ENCODE assay signal across 2 cellular contexts in genomic region chr13:33016414-33017409, GRCh38.
A peak's percentile ranks its signal among the peaks of the same experiment; 100 is the strongest.
TF ChIP-seq lines count a peak whose summit lies in the region.

Gene KL, plus strand, starts transcription at chr13:33016423. Its CDS starts 18 bp downstream, at chr13:33016441.

TF ChIP-seq in HEK293, 187 proteins besides CTCF, POLR2A, EP300 and RAD21 (continued from another document):
- TF ChIP-seq, protein P1, sequence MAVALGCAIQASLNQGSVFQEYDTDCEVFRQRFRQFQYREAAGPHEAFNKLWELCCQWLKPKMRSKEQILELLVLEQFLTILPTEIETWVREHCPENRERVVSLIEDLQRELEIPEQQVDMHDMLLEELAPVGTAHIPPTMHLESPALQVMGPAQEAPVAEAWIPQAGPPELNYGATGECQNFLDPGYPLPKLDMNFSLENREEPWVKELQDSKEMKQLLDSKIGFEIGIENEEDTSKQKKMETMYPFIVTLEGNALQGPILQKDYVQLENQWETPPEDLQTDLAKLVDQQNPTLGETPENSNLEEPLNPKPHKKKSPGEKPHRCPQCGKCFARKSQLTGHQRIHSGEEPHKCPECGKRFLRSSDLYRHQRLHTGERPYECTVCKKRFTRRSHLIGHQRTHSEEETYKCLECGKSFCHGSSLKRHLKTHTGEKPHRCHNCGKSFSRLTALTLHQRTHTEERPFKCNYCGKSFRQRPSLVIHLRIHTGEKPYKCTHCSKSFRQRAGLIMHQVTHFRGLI (tag by site-specific recombination; IDR thresholded peaks at IDR 0.05), result no peak
- TF ChIP-seq GLI4 (tag by site-specific recombination; IDR thresholded peaks at IDR 0.05) (no peak), ZNF544 (tag by site-specific recombination; IDR thresholded peaks at IDR 0.05) (no peak), KLF7 (tag by site-specific recombination; IDR thresholded peaks at IDR 0.05; ENCODE audit: borderline replicate concordance) (no peak), ZNF341 (tag by site-specific recombination; IDR thresholded peaks at IDR 0.05; ENCODE audit: low read depth) (no peak), ZNF610 (tag by site-specific recombination; IDR thresholded peaks at IDR 0.05; ENCODE audit: borderline replicate concordance) (no peak), ZNF426 (tag by site-specific recombination; IDR thresholded peaks at IDR 0.05) (no peak), ZNF664 (tag by site-specific recombination; IDR thresholded peaks at IDR 0.05) (no peak), YY2 (tag by site-specific recombination; IDR thresholded peaks at IDR 0.05) (no peak), IKZF3 (tag by site-specific recombination; IDR thresholded peaks at IDR 0.05) (no peak), ZNF654 (tag by site-specific recombination; IDR thresholded peaks at IDR 0.05; ENCODE audit: low read depth) (no peak)
- TF ChIP-seq, protein P2, sequence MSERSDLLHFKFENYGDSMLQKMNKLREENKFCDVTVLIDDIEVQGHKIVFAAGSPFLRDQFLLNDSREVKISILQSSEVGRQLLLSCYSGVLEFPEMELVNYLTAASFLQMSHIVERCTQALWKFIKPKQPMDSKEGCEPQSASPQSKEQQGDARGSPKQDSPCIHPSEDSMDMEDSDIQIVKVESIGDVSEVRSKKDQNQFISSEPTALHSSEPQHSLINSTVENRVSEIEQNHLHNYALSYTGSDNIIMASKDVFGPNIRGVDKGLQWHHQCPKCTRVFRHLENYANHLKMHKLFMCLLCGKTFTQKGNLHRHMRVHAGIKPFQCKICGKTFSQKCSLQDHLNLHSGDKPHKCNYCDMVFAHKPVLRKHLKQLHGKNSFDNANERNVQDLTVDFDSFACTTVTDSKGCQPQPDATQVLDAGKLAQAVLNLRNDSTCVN (tag by site-specific recombination; optimal IDR thresholded peaks at IDR 0.05), result peak; percentile 17
- TF ChIP-seq, protein P3, sequence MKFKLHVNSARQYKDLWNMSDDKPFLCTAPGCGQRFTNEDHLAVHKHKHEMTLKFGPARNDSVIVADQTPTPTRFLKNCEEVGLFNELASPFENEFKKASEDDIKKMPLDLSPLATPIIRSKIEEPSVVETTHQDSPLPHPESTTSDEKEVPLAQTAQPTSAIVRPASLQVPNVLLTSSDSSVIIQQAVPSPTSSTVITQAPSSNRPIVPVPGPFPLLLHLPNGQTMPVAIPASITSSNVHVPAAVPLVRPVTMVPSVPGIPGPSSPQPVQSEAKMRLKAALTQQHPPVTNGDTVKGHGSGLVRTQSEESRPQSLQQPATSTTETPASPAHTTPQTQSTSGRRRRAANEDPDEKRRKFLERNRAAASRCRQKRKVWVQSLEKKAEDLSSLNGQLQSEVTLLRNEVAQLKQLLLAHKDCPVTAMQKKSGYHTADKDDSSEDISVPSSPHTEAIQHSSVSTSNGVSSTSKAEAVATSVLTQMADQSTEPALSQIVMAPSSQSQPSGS (tag by site-specific recombination; IDR thresholded peaks at IDR 0.05; ENCODE audit: low read depth), result no peak

TF ChIP-seq in WTC11, 78 proteins besides CTCF, POLR2A, EP300 and RAD21 (continued from another document):
- TF ChIP-seq ZBTB21 (CRISPR knock-in tag; IDR thresholded peaks at IDR 0.05; ENCODE audit: borderline replicate concordance) (no peak; the same call in 1 of the 2 replicates), EMX1 (CRISPR knock-in tag; IDR thresholded peaks at IDR 0.05) (no peak), FOXP1 (CRISPR knock-in tag; IDR thresholded peaks at IDR 0.05; ENCODE audit: borderline replicate concordance) (peak; percentile 75; the same call in 1 of the 2 replicates), GRHL2 (CRISPR knock-in tag; IDR thresholded peaks at IDR 0.05; ENCODE audit: insufficient replicate concordance, severe bottlenecking) (no peak)
- TF ChIP-seq, protein P4, sequence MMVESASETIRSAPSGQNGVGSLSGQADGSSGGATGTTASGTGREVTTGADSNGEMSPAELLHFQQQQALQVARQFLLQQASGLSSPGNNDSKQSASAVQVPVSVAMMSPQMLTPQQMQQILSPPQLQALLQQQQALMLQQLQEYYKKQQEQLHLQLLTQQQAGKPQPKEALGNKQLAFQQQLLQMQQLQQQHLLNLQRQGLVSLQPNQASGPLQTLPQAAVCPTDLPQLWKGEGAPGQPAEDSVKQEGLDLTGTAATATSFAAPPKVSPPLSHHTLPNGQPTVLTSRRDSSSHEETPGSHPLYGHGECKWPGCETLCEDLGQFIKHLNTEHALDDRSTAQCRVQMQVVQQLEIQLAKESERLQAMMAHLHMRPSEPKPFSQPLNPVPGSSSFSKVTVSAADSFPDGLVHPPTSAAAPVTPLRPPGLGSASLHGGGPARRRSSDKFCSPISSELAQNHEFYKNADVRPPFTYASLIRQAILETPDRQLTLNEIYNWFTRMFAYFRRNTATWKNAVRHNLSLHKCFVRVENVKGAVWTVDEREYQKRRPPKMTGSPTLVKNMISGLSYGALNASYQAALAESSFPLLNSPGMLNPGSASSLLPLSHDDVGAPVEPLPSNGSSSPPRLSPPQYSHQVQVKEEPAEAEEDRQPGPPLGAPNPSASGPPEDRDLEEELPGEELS (CRISPR knock-in tag; IDR thresholded peaks at IDR 0.05), result peak; percentile 25; the same call in 1 of the 2 replicates
- TF ChIP-seq, protein P5, sequence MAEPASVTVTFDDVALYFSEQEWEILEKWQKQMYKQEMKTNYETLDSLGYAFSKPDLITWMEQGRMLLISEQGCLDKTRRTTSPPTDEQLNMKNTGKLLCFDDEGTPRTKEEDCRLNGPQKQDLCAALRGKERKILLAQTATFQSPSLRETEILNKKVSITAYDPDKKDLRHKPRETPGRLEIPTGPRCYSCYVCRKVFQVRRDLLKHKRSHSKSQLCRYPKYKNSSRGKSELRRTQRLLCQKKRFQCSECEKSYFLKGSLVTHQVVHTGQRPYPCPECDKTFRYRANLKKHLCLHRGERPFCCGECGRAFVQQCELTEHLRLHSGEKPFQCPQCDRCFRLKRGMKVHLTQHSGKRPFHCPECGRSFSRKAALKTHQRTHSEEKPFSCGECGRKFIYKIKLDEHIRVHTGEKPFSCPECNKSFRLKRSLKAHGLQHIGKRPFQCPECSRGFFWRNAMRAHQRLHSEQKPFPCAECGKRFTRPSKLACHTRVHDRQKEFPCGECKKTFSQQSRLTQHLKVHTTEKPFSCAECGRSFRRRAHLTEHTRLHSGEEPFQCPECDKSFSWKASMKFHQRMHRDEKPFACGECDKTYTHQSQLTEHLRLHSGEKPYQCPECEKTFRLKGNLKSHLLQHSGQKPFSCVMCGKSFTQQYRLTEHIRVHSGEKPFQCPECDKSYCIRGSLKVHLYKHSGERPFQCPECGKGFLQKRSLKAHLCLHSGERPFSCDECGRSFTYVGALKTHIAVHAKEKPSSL (CRISPR knock-in tag; conservative IDR thresholded peaks at IDR 0.05), result no peak
